In genomic region chrX:24148535-24149345, GRCh38 we compare ENCODE assay signal across 8 cellular contexts. TPM values are rescaled to one million over a fixed set of nuclear protein-coding genes. Genes with fewer than 3 reads are reported as not detected.
A peak's percentile ranks its signal among the peaks of the same experiment; 100 is the strongest.
DNase-seq lines count a peak whose midpoint lies in the region; ATAC-seq and TF ChIP-seq lines count a peak whose summit lies in the region.

No MANE protein-coding gene starts in this region.

- no peak overlapping the region; the same call in 1 of the 2 replicates for H3K4ac ChIP-seq in H9 (ENCODE audit: low read depth, low read length)

- H3K4me1 ChIP-seq in CD4-positive, alpha-beta memory T cell (ENCODE audit: insufficient read depth, low read length): peaks cover 67% of the 10 kb centered on the region
- peaks cover 4% of the 10 kb centered on the region; the same call in 1 of the 2 replicates for H3K4me1 ChIP-seq in H9 (ENCODE audit: insufficient read depth, low read length)

- no peaks in the 10 kb centered on the region for H3K27me3 ChIP-seq in CD4-positive, alpha-beta memory T cell (ENCODE audit: insufficient read depth, low read length)
- no peaks in the 10 kb centered on the region for H3K27me3 ChIP-seq in H9 (ENCODE audit: insufficient read depth, low read length)

- no CpG with 5 or more reads among the region's 33 CpGs for WGBS in H9 (ENCODE audit: extremely low coverage, insufficient read length, low lambda C conversion rate)

- peak overlapping the region; percentile 84 for H3T11ph ChIP-seq in H9 (ENCODE audit: low read length)

- no peak overlapping the region for H2BK15ac ChIP-seq in H9 (ENCODE audit: low read depth, low read length)

- no peak overlapping the region for H2AK5ac ChIP-seq in H9 (ENCODE audit: insufficient read length, low read length)

- no peak overlapping the region for H2BK12ac ChIP-seq in H9 (ENCODE audit: insufficient read length, low read depth, low read length)

- H3K9ac ChIP-seq in H9 (ENCODE audit: extremely low read depth, insufficient read length, low read length) (peak overlapping the region; percentile 88), SK-N-MC (ENCODE audit: insufficient read length) (peak overlapping the region; percentile 97)

- CTCF ChIA-PET in CD4-positive, alpha-beta memory T cell (lab: Charles Lee; ENCODE audit: partially characterized antibody): no interaction called here

- peaks cover 24% of the 10 kb centered on the region; the same call in 1 of the 2 replicates for H3K79me2 ChIP-seq in H9 (ENCODE audit: insufficient read depth, low read length)

- H3K4me1 Mint-ChIP-seq in CD4-positive, alpha-beta memory T cell: peaks cover 39 to 71% (median 59%) of the 10 kb centered on the region in 4 donors
- peaks cover 52 to 59% of the 10 kb centered on the region in 2 experiments for H3K4me1 Mint-ChIP-seq in H9
- H3K4me1 Mint-ChIP-seq in effector memory CD8-positive, alpha-beta T cell (ENCODE audit: low read depth in 2 of 2): peaks cover 22 to 30% of the 10 kb centered on the region in 2 donors

- no peak overlapping the region for H4K5ac ChIP-seq in H9 (ENCODE audit: insufficient read length, low read depth, low read length)

- peak overlapping the region; percentile 83 for H3K27ac ChIP-seq in CD4-positive, alpha-beta memory T cell (ENCODE audit: low read depth, low read length)
- peak overlapping the region; percentile 58 for H3K27ac ChIP-seq in H9 (ENCODE audit: insufficient read length, low read depth, low read length)
- H3K27ac ChIP-seq in SK-N-MC: peak overlapping the region; percentile 98

- H3K27me3 Mint-ChIP-seq in CD4-positive, alpha-beta memory T cell: no peaks in the 10 kb centered on the region
- H3K27me3 Mint-ChIP-seq in H9 (ENCODE audit: low read depth): no peaks in the 10 kb centered on the region
- H3K27me3 Mint-ChIP-seq in effector memory CD8-positive, alpha-beta T cell: no peaks in the 10 kb centered on the region

- H4K8ac ChIP-seq in H9 (replicated peaks; ENCODE audit: insufficient read length, low read depth, low read length): no peak overlapping the region

- peak overlapping the region; percentile 44 for H2BK120ac ChIP-seq in H9 (ENCODE audit: low read depth, low read length, poor library complexity, severe bottlenecking)

- no peak overlapping the region for H2AFZ ChIP-seq in H9 (ENCODE audit: low read length)

- H3K14ac ChIP-seq in H9 (ENCODE audit: insufficient read depth, low read length): peak overlapping the region; percentile 87

- no peak overlapping the region for H3K23ac ChIP-seq in H9 (ENCODE audit: insufficient read length, low read depth, low read length)

- H3K79me1 ChIP-seq in H9 (ENCODE audit: insufficient read depth, low read depth, low read length, poor library complexity, severe bottlenecking): no peaks in the 10 kb centered on the region

- peak overlapping the region; percentile 82 to 92 (median 87) for H3K4me3 Mint-ChIP-seq in CD4-positive, alpha-beta memory T cell
- H3K4me3 Mint-ChIP-seq in H9: peak overlapping the region; percentile 80 to 87
- peak overlapping the region; percentile 75 to 78 for H3K4me3 Mint-ChIP-seq in effector memory CD8-positive, alpha-beta T cell

- H2BK5ac ChIP-seq in H9 (ENCODE audit: insufficient read length, low read length): no peak overlapping the region

- H3K36me3 ChIP-seq in CD4-positive, alpha-beta memory T cell (ENCODE audit: insufficient read depth, low read length): no peaks in the 10 kb centered on the region
- peaks cover 21% of the 10 kb centered on the region for H3K36me3 ChIP-seq in SK-N-MC (ENCODE audit: insufficient read depth, low read length)

- H4K20me1 ChIP-seq in H9 (ENCODE audit: control insufficient read depth, insufficient read depth, insufficient read length): no peaks in the 10 kb centered on the region

- H3K56ac ChIP-seq in H9 (ENCODE audit: insufficient read length, low read depth, low read length): no peak overlapping the region

- peak overlapping the region in 1 of 2 donors; percentile 19 for H3K4me3 ChIP-seq in CD4-positive, alpha-beta memory T cell (ENCODE audit: low read length in 2 of 2)
- peak overlapping the region; percentile 89 for H3K4me3 ChIP-seq in SK-N-MC

- no peak for ATAC-seq in effector memory CD8-positive, alpha-beta T cell (replicated peaks)
- ATAC-seq in HG02678 (IDR thresholded peaks at IDR 0.05; ENCODE audit: unreplicated experiment): no peak

- no peak for TF ChIP-seq CTCF in H9 (conservative IDR thresholded peaks at IDR 0.05)

- H2BK20ac ChIP-seq in H9 (ENCODE audit: low read depth, low read length, poor library complexity, severe bottlenecking): no peak overlapping the region

- peak in 1 of 5 donors; percentile 46 for DNase-seq in CD4-positive, alpha-beta memory T cell
- DNase-seq in H9 (no peak), SK-N-MC (ENCODE audit: low read depth, low spot score) (peak; percentile 66), myocyte (ENCODE audit: low read depth) (peak; percentile 32), UCSD-AML1 (lab: John Stamatoyannopoulos, UW; ENCODE audit: unreplicated experiment) (no peak), NCI-H2107 treated with DMSO at 0.1 percent for 48 hours (lab: John Stamatoyannopoulos, UW; ENCODE audit: unreplicated experiment) (no peak)
- DNase-seq in effector memory CD8-positive, alpha-beta T cell: peak in 2 of 3 experiments; percentile 7 to 8

- no peak overlapping the region for H4K91ac ChIP-seq in H9 (ENCODE audit: insufficient read length, low read depth, low read length)

- POLR2A ChIA-PET in CD4-positive, alpha-beta memory T cell (lab: Charles Lee; ENCODE audit: partially characterized antibody): interaction anchor here (1.4 kb wide), 1 partner anchor 94 kb away, joined by 8 read pairs; the partner anchor contains the start of gene EIF2S3

- peak overlapping the region; percentile 95 to 98 (median 97) for H3K27ac Mint-ChIP-seq in CD4-positive, alpha-beta memory T cell
- H3K27ac Mint-ChIP-seq in H9: peak overlapping the region; percentile 97 to 99 (median 97)
- peak overlapping the region; percentile 92 to 94 for H3K27ac Mint-ChIP-seq in effector memory CD8-positive, alpha-beta T cell

- H3K18ac ChIP-seq in H9 (ENCODE audit: insufficient read length, low read depth, low read length): peak overlapping the region; percentile 78

- H3K9me3 Mint-ChIP-seq in CD4-positive, alpha-beta memory T cell: no peaks in the 10 kb centered on the region
- H3K9me3 Mint-ChIP-seq in H9: no peaks in the 10 kb centered on the region
- H3K9me3 Mint-ChIP-seq in effector memory CD8-positive, alpha-beta T cell: no peaks in the 10 kb centered on the region

- H3K36me3 Mint-ChIP-seq in CD4-positive, alpha-beta memory T cell: peaks cover 9 to 19% of the 10 kb centered on the region in 2 donors
- peaks cover 0 to 19% (median 3%) of the 10 kb centered on the region in 3 experiments; a peak in 3 of 7 replicates for H3K36me3 Mint-ChIP-seq in H9 (ENCODE audit: insufficient read depth in 1 of 3, low read depth in 3 of 3)
- H3K36me3 Mint-ChIP-seq in effector memory CD8-positive, alpha-beta T cell (ENCODE audit: insufficient read depth): peaks cover 28% of the 10 kb centered on the region

- intact Hi-C loops in CD4-positive, alpha-beta memory T cell (cut with micrococcal nuclease): no loop called here

- H3K9me3 ChIP-seq in CD4-positive, alpha-beta memory T cell (ENCODE audit: control insufficient read depth in 1 of 2, low read length in 2 of 2): no peaks in the 10 kb centered on the region
- H3K9me3 ChIP-seq in H9 (ENCODE audit: control insufficient read depth, low read depth, low read length) (no peaks in the 10 kb centered on the region), SK-N-MC (ENCODE audit: low read depth, low read length) (no peaks in the 10 kb centered on the region)

- peaks cover 9% of the 10 kb centered on the region for H3K23me2 ChIP-seq in H9 (ENCODE audit: insufficient read length, low read depth, low read length, poor library complexity, severe bottlenecking)

- H3K4me2 ChIP-seq in H9 (ENCODE audit: insufficient read depth, insufficient read length, low read length): peak overlapping the region; percentile 86

RNA-seq across cellular contexts. Expression of gene ZFX, which starts 0.8 kb away (rescaled TPM):
- 10 to 100 TPM; 69.5 to 72.2 TPM for total RNA-seq in CD4-positive, alpha-beta memory T cell
- polyA plus RNA-seq in CD4-positive, alpha-beta memory T cell: 10 to 100 TPM; 33.7 to 43.8 TPM
- total RNA-seq in H9 (2021) (66.8 and 70.8 TPM in 2 replicates), myocyte (33.4 and 52.4 TPM in 2 replicates)
- 10.0 TPM for polyA plus RNA-seq in myocyte (2012)

Comparison
In these comparisons a context has a peak if more than half of its experiments do, and no peak if none do; other contexts are left out.
1. DNase-seq: peak in SK-N-MC (single experiment), effector memory CD8-positive, alpha-beta T cell (2 of 3) and myocyte (single experiment); none in H9 (single experiment), UCSD-AML1 (single experiment) and NCI-H2107 treated with DMSO at 0.1 percent for 48 hours (single experiment).
2. Peak in every context shown above with its lines, with median percentiles within 50 percentile points of each other: H3K27ac ChIP-seq, H3K27ac Mint-ChIP-seq and H3K4me3 Mint-ChIP-seq.